Comparison of ENCODE assay signal across 8 cellular contexts in genomic region chr11:1401656-1402221, GRCh38. TPM values are rescaled to one million over a fixed set of nuclear protein-coding genes. Genes with fewer than 3 reads are reported as not detected.
DNase-seq lines count a peak whose midpoint lies in the region; ATAC-seq and TF ChIP-seq lines count a peak whose summit lies in the region.

No MANE protein-coding gene starts in this region.

- H2AFZ ChIP-seq in hepatocyte: no peak overlapping the region
- no peak overlapping the region for H2AFZ ChIP-seq in smooth muscle cell (ENCODE audit: low read depth)

- no peaks in the 10 kb centered on the region for H3K9me3 ChIP-seq in hepatocyte (ENCODE audit: low read depth)
- no peaks in the 10 kb centered on the region for H3K9me3 ChIP-seq in smooth muscle cell (replicated peaks; ENCODE audit: low read depth)

- no peak overlapping the region for H3K4me2 ChIP-seq in hepatocyte
- H3K4me2 ChIP-seq in smooth muscle cell: no peak overlapping the region

- no peak for TF ChIP-seq CTCF in hepatocyte (IDR thresholded peaks at IDR 0.05; ENCODE audit: poor library complexity)
- no peak for TF ChIP-seq CTCF in smooth muscle cell (IDR thresholded peaks at IDR 0.05; ENCODE audit: borderline replicate concordance, insufficient read depth, poor library complexity, severe bottlenecking)

- WGBS in hepatocyte (ENCODE audit: low lambda C conversion rate, missing lambda C conversion rate): 29% methylated on average over 19 of the region's 23 CpGs
- WGBS in smooth muscle cell (ENCODE audit: low lambda C conversion rate): 22% methylated on average over 16 of the region's 23 CpGs

- H3K4me1 ChIP-seq in hepatocyte (ENCODE audit: insufficient read depth): peaks cover 2% of the 10 kb centered on the region
- H3K4me1 ChIP-seq in smooth muscle cell (ENCODE audit: low read depth): no peaks in the 10 kb centered on the region

- H3K79me2 ChIP-seq in hepatocyte (no peaks in the 10 kb centered on the region), smooth muscle cell (ENCODE audit: low read depth) (no peaks in the 10 kb centered on the region)

- no peaks in the 10 kb centered on the region for H3K27me3 ChIP-seq in hepatocyte
- no peaks in the 10 kb centered on the region for H3K27me3 ChIP-seq in smooth muscle cell (ENCODE audit: low read depth)

- no peak for ATAC-seq in HG03175 (IDR thresholded peaks at IDR 0.05; ENCODE audit: unreplicated experiment)

- DNase-seq in activated gamma-delta T cell treated with Interleukin-2 at 50 U/mL for 16 hours: peak; percentile 38
- no peak for DNase-seq in activated gamma-delta T cell (lab: John Stamatoyannopoulos, UW)
- DNase-seq in OCI-M1 (lab: John Stamatoyannopoulos, UW): peak; percentile 76
- DNase-seq in amygdala (lab: John Stamatoyannopoulos, UW): peak in 40 of 56 donors; percentile 22 to 83 (median 62)
- DNase-seq in hepatocyte (ENCODE audit: low spot score): peak; percentile 89
- DNase-seq in smooth muscle cell (lab: John Stamatoyannopoulos, UW; ENCODE audit: unreplicated experiment): peak; percentile 51
- DNase-seq in NCI-H446 treated with DMSO at 0.1 percent for 48 hours (lab: John Stamatoyannopoulos, UW): no peak

- H4K20me1 ChIP-seq in hepatocyte (ENCODE audit: insufficient read depth, poor library complexity, severe bottlenecking) (peaks cover 5% of the 10 kb centered on the region), smooth muscle cell (ENCODE audit: low read depth) (peaks cover 29% of the 10 kb centered on the region)

- no peak overlapping the region for H3K9ac ChIP-seq in smooth muscle cell (ENCODE audit: low read depth)

- H3K4me3 ChIP-seq in hepatocyte (no peak overlapping the region), smooth muscle cell (no peak overlapping the region)

- H3K36me3 ChIP-seq in hepatocyte (replicated peaks; ENCODE audit: insufficient read depth, low read depth): no peaks in the 10 kb centered on the region
- H3K36me3 ChIP-seq in smooth muscle cell (ENCODE audit: low read depth): no peaks in the 10 kb centered on the region

- H3K9me2 ChIP-seq in hepatocyte (replicated peaks; ENCODE audit: insufficient read depth): no peaks in the 10 kb centered on the region

- no peaks in the 10 kb centered on the region for H3F3A ChIP-seq in smooth muscle cell (ENCODE audit: low read depth)

- no peak overlapping the region for H3K27ac ChIP-seq in hepatocyte
- H3K27ac ChIP-seq in smooth muscle cell (ENCODE audit: low read depth): no peak overlapping the region

RNA-seq across cellular contexts. Expression of gene BRSK2, which starts 12.0 kb away (rescaled TPM):
- total RNA-seq in hepatocyte (4.7 and 6.8 TPM in 2 replicates), smooth muscle cell (0.27 and 5.2 TPM in 2 replicates)
- polyA plus RNA-seq in hepatocyte (13.6 and 15.1 TPM in 2 replicates), smooth muscle cell (1.5 and 2.3 TPM in 2 replicates)

Comparison
In these comparisons a context has a peak if more than half of its experiments do, and no peak if none do; other contexts are left out.
1. DNase-seq: peak in activated gamma-delta T cell treated with Interleukin-2 at 50 U/mL for 16 hours (single experiment), OCI-M1 (single experiment), amygdala (40 of 56), hepatocyte (single experiment) and smooth muscle cell (single experiment); none in activated gamma-delta T cell (single experiment) and NCI-H446 treated with DMSO at 0.1 percent for 48 hours (single experiment).